Comparison of ENCODE assay signal across 19 cellular contexts in the genomic region with DNA sequence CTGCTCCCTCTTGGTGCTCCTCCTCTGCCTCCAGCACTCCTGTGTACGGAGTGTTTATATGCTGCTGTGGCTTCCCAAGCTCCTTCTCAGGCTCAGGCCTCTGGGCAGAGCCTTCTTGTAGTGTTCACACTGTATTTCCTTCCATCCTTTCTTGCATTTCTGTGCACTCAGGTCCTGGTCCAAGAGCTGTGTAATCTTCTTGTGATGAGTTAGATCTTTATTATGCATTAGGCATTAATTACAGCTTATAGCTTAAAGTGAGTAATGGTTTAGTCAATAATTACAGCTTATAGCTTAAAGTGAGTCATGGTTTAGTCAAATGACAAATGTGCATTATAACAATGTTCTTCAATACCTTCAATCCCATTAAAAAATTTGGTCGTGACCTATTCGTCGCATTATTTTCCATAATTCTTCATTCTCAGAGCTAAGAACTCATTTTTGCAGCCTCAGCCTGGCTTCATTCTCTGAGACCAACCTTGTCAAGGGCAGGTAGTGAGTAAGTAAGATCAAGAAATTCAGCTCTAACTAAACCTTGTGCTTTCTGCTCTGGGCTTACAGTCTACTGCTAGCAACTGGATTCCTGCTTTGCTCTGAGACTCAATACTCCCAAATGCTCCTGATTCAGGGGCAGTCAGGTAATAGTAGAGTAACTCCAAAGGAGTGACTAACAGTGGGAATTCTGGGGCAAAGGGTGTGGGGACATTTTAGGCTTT.
DNase-seq lines count a peak whose midpoint lies in the region; ATAC-seq and TF ChIP-seq lines count a peak whose summit lies in the region.
"Had no signal": no experiment of that assay in that cellular context is flagged by ENCODE, and none has a peak within 500 bp of the region (broad histone marks: within the 10 kb centered on the region; RNA-seq: fewer than 3 reads in every experiment).

No MANE protein-coding gene starts in this region.

- DNase-seq in Daoy (ENCODE audit: low read depth) (peak; percentile 28), NCI-H69 (lab: John Stamatoyannopoulos, UW) (peak; percentile 5), chondrocyte (ENCODE audit: low spot score) (no peak), NCI-H1436 treated with DMSO at 0.1 percent for 48 hours (lab: John Stamatoyannopoulos, UW) (no peak), NCI-H1105 (lab: John Stamatoyannopoulos, UW) (no peak)
- DNase-seq: activated CD4-positive, alpha-beta T cell treated with anti-CD3 and anti-CD28 coated beads, Interleukin-2, amount 50 U/mL, for 1 hour; activated CD8-positive, alpha-beta memory T cell treated with anti-CD3 and anti-CD28 coated beads, Interleukin-2, amount 10 ng/mL, durations not matched to agents 7 days and 5 days; activated naive CD4-positive, alpha-beta T cell treated with anti-CD3 and anti-CD28 coated beads, Interleukin-2, amount 50 U/mL, for 16 hours; DMS79; endodermal cell; head of caudate nucleus; NCI-H524 treated with DMSO at 0.1 percent for 48 hours; stimulated activated CD4-positive, alpha-beta T cell treated with anti-CD3 and anti-CD28 coated beads, Interleukin-1b, Interleukin-23, amount 100 ng/mL, for 48 hours; T-helper 9 cell had no signal

- H3K4me3 Mint-ChIP-seq in chondrocyte (ENCODE audit: unreplicated experiment) (no peak overlapping the region), nephron (peak overlapping the region in 1 of 3 experiments; percentile 6)
- H3K4me3 Mint-ChIP-seq: activated CD8-positive, alpha-beta memory T cell treated with anti-CD3 and anti-CD28 coated beads, Interleukin-2, amount 10 ng/mL, durations not matched to agents 7 days and 5 days; endodermal cell; WTC11 had no signal

- H3K9me3 Mint-ChIP-seq in chondrocyte (ENCODE audit: low read depth) (no peaks in the 10 kb centered on the region), nephron (no peaks in the 10 kb centered on the region)
- H3K9me3 Mint-ChIP-seq: endodermal cell, WTC11 had no signal

- H3K27me3 Mint-ChIP-seq in chondrocyte (ENCODE audit: low read depth) = no peaks in the 10 kb centered on the region
- H3K27me3 Mint-ChIP-seq in nephron (ENCODE audit: low read depth) = peaks cover 7% of the 10 kb centered on the region
- H3K27me3 Mint-ChIP-seq: activated CD8-positive, alpha-beta memory T cell treated with anti-CD3 and anti-CD28 coated beads, Interleukin-2, amount 10 ng/mL, durations not matched to agents 7 days and 5 days had no signal

- TF ChIP-seq CTCF in chondrocyte (IDR thresholded peaks at IDR 0.05) = no peak
- TF ChIP-seq CTCF in nephron (IDR thresholded peaks at IDR 0.05; ENCODE audit: unreplicated experiment in 3 of 3) = no peak

- peaks cover 66% of the 10 kb centered on the region for H3K4me1 Mint-ChIP-seq in chondrocyte (ENCODE audit: low read depth)
- H3K4me1 Mint-ChIP-seq in nephron = peaks cover 41% of the 10 kb centered on the region
- H3K4me1 Mint-ChIP-seq: activated CD8-positive, alpha-beta memory T cell treated with anti-CD3 and anti-CD28 coated beads, Interleukin-2, amount 10 ng/mL, durations not matched to agents 7 days and 5 days; endodermal cell had no signal

- peak overlapping the region; percentile 83 for H3K27ac Mint-ChIP-seq in chondrocyte (ENCODE audit: unreplicated experiment)
- H3K27ac Mint-ChIP-seq in nephron = peak overlapping the region in 2 of 3 experiments; percentile 21 to 28
- H3K27ac Mint-ChIP-seq: activated CD8-positive, alpha-beta memory T cell treated with anti-CD3 and anti-CD28 coated beads, Interleukin-2, amount 10 ng/mL, durations not matched to agents 7 days and 5 days; endodermal cell; WTC11 had no signal

- H3K36me3 Mint-ChIP-seq in chondrocyte (ENCODE audit: low read depth) = no peaks in the 10 kb centered on the region
- no peaks in the 10 kb centered on the region for H3K36me3 Mint-ChIP-seq in nephron (ENCODE audit: low read depth)
- H3K36me3 Mint-ChIP-seq: activated CD8-positive, alpha-beta memory T cell treated with anti-CD3 and anti-CD28 coated beads, Interleukin-2, amount 10 ng/mL, durations not matched to agents 7 days and 5 days; WTC11 had no signal

- ATAC-seq in HG03469 (IDR thresholded peaks at IDR 0.05; ENCODE audit: unreplicated experiment) (no peak), GM21576 (IDR thresholded peaks at IDR 0.05; ENCODE audit: unreplicated experiment) (no peak)
- ATAC-seq: activated CD8-positive, alpha-beta memory T cell treated with anti-CD3 and anti-CD28 coated beads, Interleukin-2, amount 10 ng/mL, durations not matched to agents 7 days and 5 days; HCT116; WTC11 had no signal

Comparison
In these comparisons a context has a peak if more than half of its experiments do, and no peak if none do; other contexts are left out.
1. DNase-seq: peak in Daoy (single experiment) and NCI-H69 (single experiment); none in chondrocyte (single experiment), NCI-H1436 treated with DMSO at 0.1 percent for 48 hours (single experiment) and NCI-H1105 (single experiment).